14 cellular contexts compared by ENCODE assay signal in genomic region chr17:73289549-73290254, GRCh38. TPM values are rescaled to one million over a fixed set of nuclear protein-coding genes. Genes with fewer than 3 reads are reported as not detected.
DNase-seq lines count a peak whose midpoint lies in the region; ATAC-seq and TF ChIP-seq lines count a peak whose summit lies in the region.
"Had no signal": no experiment of that assay in that cellular context is flagged by ENCODE, and none has a peak within 500 bp of the region (broad histone marks: within the 10 kb centered on the region; RNA-seq: fewer than 3 reads in every experiment).

No MANE protein-coding gene starts in this region.

- H3K4me1 ChIP-seq in IMR-90 (ENCODE audit: control insufficient read depth, insufficient read depth, low read length) (peaks cover 46% of the 10 kb centered on the region), mucosa of rectum (ENCODE audit: control insufficient read depth in 2 of 2, insufficient read depth in 2 of 2, low read length in 2 of 2) (peaks cover 50 to 57% of the 10 kb centered on the region in 2 donors), thoracic aorta (ENCODE audit: control insufficient read depth in 1 of 2, low read depth in 2 of 2) (peaks cover 57 to 100% of the 10 kb centered on the region in 2 donors)

- WGBS in IMR-90 (ENCODE audit: extremely low coverage in 2 of 2, insufficient read length in 1 of 2), 2 experiments = 20% methylated on average over 1 of the region's 7 CpGs; no CpG with 5 or more reads in 1 of the 2 experiments

- 0 out of 2 replicates have a peak overlapping the region, but pooled peaks have one; percentile 1 for H3K23ac ChIP-seq in IMR-90 (ENCODE audit: low read depth, low read length)

- dilution Hi-C loops in IMR-90 (cut with HindIII; ENCODE audit: low sequenced_read_pairs, unreplicated experiment) = no loop called here

- no TSS peak for BruUV-seq in IMR-90 (replicated peaks; lab: Mats Ljungman, UMichigan)

- H3K36me3 ChIP-seq in IMR-90 (ENCODE audit: control insufficient read depth, insufficient read depth, low read length) (peaks cover 20% of the 10 kb centered on the region), mucosa of rectum (ENCODE audit: control insufficient read depth in 2 of 2, insufficient read depth in 2 of 2, low read length in 2 of 2) (peaks cover 17 to 20% of the 10 kb centered on the region in 2 donors), thoracic aorta (peaks cover 14% of the 10 kb centered on the region)
- H3K36me3 ChIP-seq: cardiac muscle cell, SJCRH30 had no signal

- peak overlapping the region; percentile 43 for H3K27ac Mint-ChIP-seq in chondrocyte (ENCODE audit: unreplicated experiment)

- peaks cover 39 to 95% of the 10 kb centered on the region in 2 experiments for H3K79me1 ChIP-seq in IMR-90 (ENCODE audit: low read depth in 1 of 2, low read length in 2 of 2)

- H2BK5ac ChIP-seq in IMR-90 (ENCODE audit: low read depth, low read length, poor library complexity, severe bottlenecking) = no peak overlapping the region

- no peaks in the 10 kb centered on the region for H3K27me3 Mint-ChIP-seq in chondrocyte (ENCODE audit: low read depth)

- no peak overlapping the region for H3K56ac ChIP-seq in IMR-90 (ENCODE audit: extremely low read depth, insufficient read depth, low read length)

- H3K4me3 ChIP-seq in IMR-90 (ENCODE audit: insufficient read depth, low read depth, low read length) = no peak overlapping the region
- no peak overlapping the region for H3K4me3 ChIP-seq in mucosa of rectum (ENCODE audit: low read length in 2 of 2)
- H3K4me3 ChIP-seq in thoracic aorta = no peak overlapping the region
- H3K4me3 ChIP-seq: cardiac muscle cell, left lung, SJCRH30 had no signal

- peak overlapping the region; percentile 47; the same call in 1 of the 2 replicates for H3K14ac ChIP-seq in IMR-90 (replicated peaks; ENCODE audit: low read depth, low read length)

- TF ChIP-seq CTCF in IMR-90 (conservative IDR thresholded peaks at IDR 0.05; ENCODE audit: low read depth, low read length) = no peak
- no peak for TF ChIP-seq CTCF in chondrocyte (IDR thresholded peaks at IDR 0.05)
- no peak for TF ChIP-seq CTCF in thoracic aorta (IDR thresholded peaks at IDR 0.05)

- H2AK9ac ChIP-seq in IMR-90 (replicated peaks; ENCODE audit: low read depth, low read length, poor library complexity) = no peak overlapping the region

- H2BK120ac ChIP-seq in IMR-90 (ENCODE audit: low read depth, low read length) = no peak overlapping the region

- H3K9me3 ChIP-seq in IMR-90 (ENCODE audit: control insufficient read depth, insufficient read depth, low read length) (no peaks in the 10 kb centered on the region), mucosa of rectum (ENCODE audit: control insufficient read depth in 2 of 2, low read length in 2 of 2) (no peaks in the 10 kb centered on the region), thoracic aorta (no peaks in the 10 kb centered on the region)
- H3K9me3 ChIP-seq: left lung, SJCRH30 had no signal

- intact Hi-C loops in IMR-90 (cut with micrococcal nuclease) = no loop called here

- H3K9me3 Mint-ChIP-seq in chondrocyte (ENCODE audit: low read depth) = no peaks in the 10 kb centered on the region
- H3K9me3 Mint-ChIP-seq: CD8-positive, alpha-beta memory T cell had no signal

- H4K5ac ChIP-seq in IMR-90 (ENCODE audit: low read depth, low read length) = no peak overlapping the region

- H4K91ac ChIP-seq in IMR-90 (ENCODE audit: insufficient read depth, low read depth, low read length) = no peak overlapping the region

- H3K18ac ChIP-seq in IMR-90 (ENCODE audit: low read depth, low read length) = no peak overlapping the region

- H3K36me3 Mint-ChIP-seq in chondrocyte (ENCODE audit: low read depth) = peaks cover 2% of the 10 kb centered on the region
- H3K36me3 Mint-ChIP-seq: CD8-positive, alpha-beta memory T cell had no signal

- in situ Hi-C loops in IMR-90 (cut with MboI; ENCODE audit: low sequenced_read_pairs) = no loop called here

- H3K9me1 ChIP-seq in IMR-90 (ENCODE audit: insufficient read depth, low read length) = peaks cover 37% of the 10 kb centered on the region

- DNase-seq in IMR-90 (no peak), chondrocyte (ENCODE audit: low spot score) (no peak), thoracic aorta (ENCODE audit: low spot score) (no peak), NCI-H345 treated with DMSO at 0.1 percent for 48 hours (lab: John Stamatoyannopoulos, UW; ENCODE audit: unreplicated experiment) (no peak), NCI-H69 (lab: John Stamatoyannopoulos, UW) (no peak)
- DNase-seq: CD8-positive, alpha-beta memory T cell; NCI-H226; SJCRH30 had no signal

- H4K8ac ChIP-seq in IMR-90 (ENCODE audit: low read depth in 2 of 2, low read length in 2 of 2) = 0 out of 4 replicates have a peak overlapping the region, but pooled peaks of 1 of the 2 experiments have one; percentile 24

- H2BK20ac ChIP-seq in IMR-90 (ENCODE audit: low read depth, low read length) = no peak overlapping the region

- peaks cover 52% of the 10 kb centered on the region for H3K4me1 Mint-ChIP-seq in chondrocyte (ENCODE audit: low read depth)

- H3K4ac ChIP-seq in IMR-90 (ENCODE audit: low read depth, low read length) = peak overlapping the region; percentile 47; the same call in 1 of the 2 replicates

- H2AFZ ChIP-seq in IMR-90 (replicated peaks; ENCODE audit: low read length, poor library complexity) = no peak overlapping the region

- H3K9ac ChIP-seq in IMR-90 (ENCODE audit: low read depth, low read length) (no peak overlapping the region), mucosa of rectum (ENCODE audit: low read depth in 1 of 2, low read length in 2 of 2) (no peak overlapping the region)

- no peak for ATAC-seq in IMR-90 (ENCODE audit: low read depth)
- no peak for ATAC-seq in thoracic aorta (ENCODE audit: insufficient number of reproducible peaks, low FRiP score, low read depth)
- ATAC-seq in GM18858 (IDR thresholded peaks at IDR 0.05; ENCODE audit: unreplicated experiment) = no peak
- no peak for ATAC-seq in GM18502 (IDR thresholded peaks at IDR 0.05; ENCODE audit: poor library complexity, unreplicated experiment)
- ATAC-seq: activated CD4-positive, CD25-positive, alpha-beta regulatory T cell treated with anti-CD3 and anti-CD28 coated beads, Interleukin-2, amount 50 U/mL, for 24 hours had no signal

- CTCF ChIA-PET in IMR-90 (lab: Yijun Ruan, JAX) = no interaction called here

- H2AK5ac ChIP-seq in IMR-90 (ENCODE audit: low read depth, low read length) = peak overlapping the region; percentile 54; the same call in 1 of the 2 replicates

- no peak overlapping the region; the same call in 1 of the 2 replicates for H3K4me2 ChIP-seq in IMR-90 (ENCODE audit: low read depth, low read length)

- H4K20me1 ChIP-seq in IMR-90 (ENCODE audit: insufficient read depth, low read length) = peaks cover 81% of the 10 kb centered on the region

- H3K4me3 Mint-ChIP-seq in chondrocyte (ENCODE audit: unreplicated experiment) = no peak overlapping the region
- H3K4me3 Mint-ChIP-seq: CD8-positive, alpha-beta memory T cell had no signal

- H3K27me3 ChIP-seq in IMR-90 (ENCODE audit: control insufficient read depth, insufficient read depth, low read length) = no peaks in the 10 kb centered on the region
- no peaks in the 10 kb centered on the region for H3K27me3 ChIP-seq in mucosa of rectum (ENCODE audit: control insufficient read depth in 2 of 2, insufficient read depth in 2 of 2, low read length in 2 of 2)
- H3K27me3 ChIP-seq in thoracic aorta (replicated peaks; ENCODE audit: insufficient read depth) = no peaks in the 10 kb centered on the region
- H3K27me3 ChIP-seq: cardiac muscle cell, left lung, SJCRH30 had no signal

- TF ChIP-seq POLR2A in IMR-90 (IDR thresholded peaks at IDR 0.05; ENCODE audit: low read depth, low read length) = no peak

- no peak for TF ChIP-seq RAD21 in IMR-90 (IDR thresholded peaks at IDR 0.05; ENCODE audit: low read length)

- POLR2A ChIA-PET in IMR-90 (lab: Charles Lee; ENCODE audit: unreplicated experiment) = no interaction called here

- H3K27ac ChIP-seq in IMR-90 (ENCODE audit: insufficient read depth, low read length) (no peak overlapping the region), mucosa of rectum (ENCODE audit: low read depth in 2 of 2, low read length in 2 of 2) (peak overlapping the region; percentile 74 to 80), thoracic aorta (peak overlapping the region; percentile 90 to 94)
- H3K27ac ChIP-seq: cardiac muscle cell had no signal

- H2BK15ac ChIP-seq in IMR-90 (ENCODE audit: low read depth, low read length) = no peak overlapping the region

TF ChIP-seq in IMR-90, 13 proteins besides CTCF, POLR2A, EP300 and RAD21 (continues in another document):
- TF ChIP-seq CHD1 (IDR thresholded peaks at IDR 0.05; ENCODE audit: low read depth, low read length) (no peak), BHLHE40 (IDR thresholded peaks at IDR 0.05; ENCODE audit: low read depth, low read length) (no peak), MXI1 (IDR thresholded peaks at IDR 0.05; ENCODE audit: borderline replicate concordance, low read depth, low read length) (no peak), SMC3 (IDR thresholded peaks at IDR 0.05; ENCODE audit: low read depth, low read length) (no peak), ELK1 (IDR thresholded peaks at IDR 0.05; ENCODE audit: borderline replicate concordance, low read depth, low read length) (no peak), MAFK (IDR thresholded peaks at IDR 0.05; ENCODE audit: low read depth, low read length) (no peak)

RNA-seq across cellular contexts. Expression of gene CDC42EP4, which starts 22.1 kb away (rescaled TPM):
- total RNA-seq in IMR-90 (2012; rRNA removed) (14.3 and 16.1 TPM in 2 replicates), chondrocyte (9.1 to 10.6 TPM (median 10.5 TPM) in 3 replicates), thoracic aorta (100 to 1,000 TPM in 1 of 2 donors, 10 to 100 TPM in 1; 73.8 to 134 TPM)
- 25.6 and 25.8 TPM in 2 replicates for polyA plus RNA-seq in IMR-90 (2012; rRNA removed)
- 15.5 and 25.9 TPM in 2 replicates for polyA plus RNA-seq in IMR-90 (2012; cell fraction: cytosol; rRNA removed)
- 8.9 and 13.7 TPM in 2 replicates for polyA plus RNA-seq in IMR-90 (2012; cell fraction: nucleus; rRNA removed; ENCODE audit: low replicate concordance)

RNA-seq across cellular contexts. Expression of gene CPSF4L, which starts 28.0 kb away (rescaled TPM):
- total RNA-seq in IMR-90 (2012; rRNA removed) = not detected in 2 replicates
- not detected in 2 replicates for polyA plus RNA-seq in IMR-90 (2012; rRNA removed)
- polyA plus RNA-seq in IMR-90 (2012; cell fraction: cytosol; rRNA removed) = not detected in 2 replicates
- polyA plus RNA-seq in IMR-90 (2012; cell fraction: nucleus; rRNA removed; ENCODE audit: low replicate concordance) = not detected in 2 replicates
- not detected in 3 replicates for total RNA-seq in chondrocyte
- not detected for total RNA-seq in thoracic aorta
- total RNA-seq: cardiac muscle cell; CD8-positive, alpha-beta memory T cell; left lung; SJCRH30 had no signal
- polyA plus RNA-seq: cardiac muscle cell; CD8-positive, alpha-beta memory T cell had no signal
